In genomic region chr4:170027181-170027829, GRCh38 we compare ENCODE assay signal across 8 cellular contexts. TPM values are rescaled to one million over a fixed set of nuclear protein-coding genes. Genes with fewer than 3 reads are reported as not detected.
A peak's percentile ranks its signal among the peaks of the same experiment; 100 is the strongest.
DNase-seq lines count a peak whose midpoint lies in the region; TF ChIP-seq lines count a peak whose summit lies in the region.

No MANE protein-coding gene starts in this region.

- H3K4me3 ChIP-seq in HAP-1 (peak overlapping the region; percentile 76), MM.1S (ENCODE audit: low read length) (peak overlapping the region; percentile 89), SK-N-SH (ENCODE audit: low read depth in 2 of 2, low read length in 1 of 2) (peak overlapping the region; percentile 87 to 98), neuronal stem cell (ENCODE audit: low read length in 2 of 2) (peak overlapping the region; percentile 78 to 82), stomach smooth muscle (ENCODE audit: low read length in 2 of 2) (peak overlapping the region; percentile 92)

- no peak overlapping the region for H2AK5ac ChIP-seq in neuronal stem cell (ENCODE audit: low read depth, low read length)

- no peak overlapping the region for H2BK120ac ChIP-seq in neuronal stem cell (ENCODE audit: low read depth, low read length)

- no peak overlapping the region for H2BK12ac ChIP-seq in neuronal stem cell (ENCODE audit: low read length)

- H3K14ac ChIP-seq in neuronal stem cell (ENCODE audit: low read length) = no peak overlapping the region

- in situ Hi-C loops in HAP-1 (cut with MboI; ENCODE audit: low sequenced_read_pairs) = loop anchor here (25.0 kb wide), 1 partner anchor 415 kb away; the partner anchor contains the start of genes CLCN3 and NEK1

- H3K27ac ChIP-seq in MM.1S (ENCODE audit: low read length) (peak overlapping the region; percentile 86; the same call in 1 of the 2 replicates), SK-N-SH (ENCODE audit: low read depth in 2 of 2, low read length in 1 of 2) (peak overlapping the region; percentile 89 to 92), neuronal stem cell (replicated peaks; ENCODE audit: low read length) (no peak overlapping the region), stomach smooth muscle (ENCODE audit: low read length) (no peak overlapping the region)

- peak overlapping the region; percentile 32 for H2BK15ac ChIP-seq in neuronal stem cell (ENCODE audit: low read length)

- H3K9me2 ChIP-seq in MM.1S (replicated peaks; ENCODE audit: insufficient read depth, low read length) (no peaks in the 10 kb centered on the region), SK-N-SH (no peaks in the 10 kb centered on the region)

- H2BK5ac ChIP-seq in neuronal stem cell (ENCODE audit: low read length) = no peak overlapping the region

- peak overlapping the region; percentile 93 for H3K4me3 Mint-ChIP-seq in activated naive CD4-positive, alpha-beta T cell treated with anti-CD3 and anti-CD28 coated beads, Interleukin-2, amount 50 U/mL, for 24 hours

- TF ChIP-seq RAD21 in SK-N-SH (IDR thresholded peaks at IDR 0.05; ENCODE audit: low read length) = no peak

- no peak overlapping the region for H4K91ac ChIP-seq in neuronal stem cell (ENCODE audit: low read depth, low read length, poor library complexity)

- no peaks in the 10 kb centered on the region for H3K27me3 ChIP-seq in HAP-1 (ENCODE audit: low read depth)
- H3K27me3 ChIP-seq in MM.1S (replicated peaks; ENCODE audit: insufficient read depth, low read length) = no peaks in the 10 kb centered on the region
- H3K27me3 ChIP-seq in SK-N-SH (ENCODE audit: insufficient read depth) = no peaks in the 10 kb centered on the region
- H3K27me3 ChIP-seq in neuronal stem cell (ENCODE audit: control insufficient read depth in 3 of 3, insufficient read depth in 3 of 3, low read depth in 1 of 3, low read length in 3 of 3) = peaks cover 0 to 20% (median 7%) of the 10 kb centered on the region in 3 experiments
- no peaks in the 10 kb centered on the region for H3K27me3 ChIP-seq in stomach smooth muscle (ENCODE audit: control insufficient read depth in 1 of 2, insufficient read depth in 2 of 2, low read length in 2 of 2)

- H2AFZ ChIP-seq in MM.1S (ENCODE audit: low read length) (peak overlapping the region; percentile 92), SK-N-SH (ENCODE audit: low read depth) (peak overlapping the region; percentile 98), neuronal stem cell (ENCODE audit: low read length) (peak overlapping the region; percentile 100)

- H3F3A ChIP-seq in MM.1S (ENCODE audit: insufficient read depth, low read length) (peaks cover 6% of the 10 kb centered on the region), SK-N-SH (replicated peaks; ENCODE audit: insufficient read depth) (peaks cover 4% of the 10 kb centered on the region)

- H4K8ac ChIP-seq in neuronal stem cell (ENCODE audit: low read depth, low read length) = no peak overlapping the region

- TF ChIP-seq CTCF in MM.1S (IDR thresholded peaks at IDR 0.05; ENCODE audit: low read length) (no peak), SK-N-SH (IDR thresholded peaks at IDR 0.05) (no peak)

- H3K18ac ChIP-seq in neuronal stem cell (ENCODE audit: low read length) = peak overlapping the region; percentile 97

- H3K27me3 Mint-ChIP-seq in activated naive CD4-positive, alpha-beta T cell treated with anti-CD3 and anti-CD28 coated beads, Interleukin-2, amount 50 U/mL, for 24 hours = peaks cover 2% of the 10 kb centered on the region

- 2% methylated on average over 36 of the region's 37 CpGs for WGBS in SK-N-SH (ENCODE audit: low lambda C conversion rate)
- WGBS in neuronal stem cell (ENCODE audit: extremely low coverage in 2 of 2, insufficient read length in 2 of 2, insufficient replicate concordance in 1 of 2), 2 donors = no CpG with 5 or more reads among the region's 37 CpGs

- no peaks in the 10 kb centered on the region for H3K9me3 Mint-ChIP-seq in activated naive CD4-positive, alpha-beta T cell treated with anti-CD3 and anti-CD28 coated beads, Interleukin-2, amount 50 U/mL, for 24 hours

- H3K9me3 ChIP-seq in HAP-1 (no peaks in the 10 kb centered on the region), MM.1S (replicated peaks; ENCODE audit: insufficient read depth, low read length) (no peaks in the 10 kb centered on the region), SK-N-SH (no peaks in the 10 kb centered on the region), neuronal stem cell (replicated peaks in 1 of 2; ENCODE audit: control insufficient read depth in 2 of 2, insufficient read depth in 1 of 2, low read depth in 1 of 2, low read length in 2 of 2) (no peaks in the 10 kb centered on the region), stomach smooth muscle (ENCODE audit: control insufficient read depth in 2 of 2, low read length in 2 of 2) (no peaks in the 10 kb centered on the region)

- H3K79me2 ChIP-seq in MM.1S (ENCODE audit: low read length) (no peaks in the 10 kb centered on the region), SK-N-SH (ENCODE audit: insufficient read depth) (peaks cover 43% of the 10 kb centered on the region)

- CTCF ChIA-PET in SK-N-SH (lab: Yijun Ruan, JAX) = interaction anchor here (0.7 to 3.3 kb wide), 6 partner anchors 20 to 414 kb away, joined by 3 to 14 read pairs (median 5); partner anchors contain the start of genes CLCN3 and NEK1

- peaks cover 10% of the 10 kb centered on the region for H3K4me1 Mint-ChIP-seq in activated naive CD4-positive, alpha-beta T cell treated with anti-CD3 and anti-CD28 coated beads, Interleukin-2, amount 50 U/mL, for 24 hours

- peaks cover 11% of the 10 kb centered on the region for H3K4me1 ChIP-seq in HAP-1
- peaks cover 3% of the 10 kb centered on the region; the same call in 1 of the 2 replicates for H3K4me1 ChIP-seq in MM.1S (ENCODE audit: low read length)
- H3K4me1 ChIP-seq in SK-N-SH (ENCODE audit: control insufficient read depth in 1 of 2, insufficient read depth in 2 of 2, low read depth in 1 of 2, low read length in 1 of 2) = peaks cover 0 to 3% of the 10 kb centered on the region in 2 experiments; a peak in 1 of 4 replicates
- H3K4me1 ChIP-seq in neuronal stem cell (ENCODE audit: control insufficient read depth in 2 of 2, insufficient read depth in 1 of 2, low read depth in 1 of 2, low read length in 2 of 2) = peaks cover 2 to 6% of the 10 kb centered on the region in 2 donors
- H3K4me1 ChIP-seq in stomach smooth muscle (ENCODE audit: control insufficient read depth, insufficient read depth, low read length) = peaks cover 3% of the 10 kb centered on the region

- no peaks in the 10 kb centered on the region for H4K20me1 ChIP-seq in MM.1S (ENCODE audit: insufficient read depth, low read length)
- H4K20me1 ChIP-seq in SK-N-SH (ENCODE audit: insufficient read depth) = no peaks in the 10 kb centered on the region

- no peaks in the 10 kb centered on the region for H3K36me3 Mint-ChIP-seq in activated naive CD4-positive, alpha-beta T cell treated with anti-CD3 and anti-CD28 coated beads, Interleukin-2, amount 50 U/mL, for 24 hours

- no peaks in the 10 kb centered on the region for H3K79me1 ChIP-seq in neuronal stem cell (ENCODE audit: low read depth, low read length)

- H3K9ac ChIP-seq in MM.1S (ENCODE audit: low read length) (peak overlapping the region; percentile 90; the same call in 1 of the 2 replicates), SK-N-SH (peak overlapping the region; percentile 96; the same call in 1 of the 2 replicates), neuronal stem cell (ENCODE audit: low read depth, low read length, poor library complexity) (no peak overlapping the region), stomach smooth muscle (ENCODE audit: low read length in 2 of 2) (peak overlapping the region in 1 of 2 donors; percentile 88)

- peak overlapping the region; percentile 92 for H3K27ac Mint-ChIP-seq in activated naive CD4-positive, alpha-beta T cell treated with anti-CD3 and anti-CD28 coated beads, Interleukin-2, amount 50 U/mL, for 24 hours

- H3K4me2 ChIP-seq in MM.1S (ENCODE audit: low read depth, low read length) (peak overlapping the region; percentile 89), SK-N-SH (peak overlapping the region; percentile 99), neuronal stem cell (ENCODE audit: insufficient read depth, low read length, poor library complexity, severe bottlenecking) (peak overlapping the region; percentile 99)

- POLR2A ChIA-PET in SK-N-SH (lab: Yijun Ruan, JAX) = interaction anchor here (1.4 kb wide), 1 partner anchor 270 kb away, joined by 4 read pairs; the partner anchor contains the start of gene HPF1

- TF ChIP-seq EP300 in SK-N-SH (IDR thresholded peaks at IDR 0.05; ENCODE audit: borderline replicate concordance in 1 of 2, low read depth in 1 of 2, low read length in 1 of 2) = no peak

- H3K23ac ChIP-seq in neuronal stem cell (ENCODE audit: low read depth, low read length, poor library complexity) = no peak overlapping the region

- no peak overlapping the region for H3K4ac ChIP-seq in neuronal stem cell (ENCODE audit: low read length)

- DNase-seq in ELR (ENCODE audit: low read depth) = peak; percentile 93
- DNase-seq in HAP-1 (ENCODE audit: low spot score in 2 of 2) = peak; percentile 86 to 97
- peak; percentile 91 for DNase-seq in MM.1S
- DNase-seq in SK-N-SH = peak; percentile 95
- DNase-seq in globus pallidus (ENCODE audit: low spot score) = peak; percentile 94
- DNase-seq in neuronal stem cell (ENCODE audit: low spot score) = peak; percentile 96

- H3K36me3 ChIP-seq in HAP-1 (replicated peaks) (no peaks in the 10 kb centered on the region), MM.1S (replicated peaks; ENCODE audit: insufficient read depth, low read length) (no peaks in the 10 kb centered on the region), SK-N-SH (replicated peaks in 1 of 2; ENCODE audit: control insufficient read depth in 1 of 2, insufficient read depth in 2 of 2, low read length in 1 of 2) (peaks cover 0 to 6% of the 10 kb centered on the region in 2 experiments), neuronal stem cell (replicated peaks in 1 of 2; ENCODE audit: control insufficient read depth in 2 of 2, insufficient read depth in 2 of 2, low read length in 2 of 2) (no peaks in the 10 kb centered on the region), stomach smooth muscle (ENCODE audit: control insufficient read depth in 2 of 2, insufficient read depth in 2 of 2, low read length in 2 of 2) (no peaks in the 10 kb centered on the region)

TF ChIP-seq in SK-N-SH, 30 proteins besides CTCF, POLR2A, EP300 and RAD21 (continues in another document):
- TF ChIP-seq TEAD4 (IDR thresholded peaks at IDR 0.05; ENCODE audit: borderline replicate concordance, insufficient read depth) (no peak), JUND (IDR thresholded peaks at IDR 0.05) (peak; percentile 54; the same call in 1 of the 2 replicates), FOXJ3 (CRISPR knock-in tag; IDR thresholded peaks at IDR 0.05) (peak; percentile 91), RCOR1 (IDR thresholded peaks at IDR 0.05; ENCODE audit: low read length) (0 out of 2 replicates have a peak, but pooled peaks have one; percentile 6), ELF1 (IDR thresholded peaks at IDR 0.05) (peak; percentile 32; the same call in 1 of the 2 replicates), YY1 (IDR thresholded peaks at IDR 0.05; ENCODE audit: low read depth) (peak; percentile 62; the same call in 1 of the 2 replicates), CHD2 (IDR thresholded peaks at IDR 0.05; ENCODE audit: low read length, partially characterized antibody) (peak; percentile 66)

RNA-seq across cellular contexts. Expression of gene MFAP3L, which starts 1.1 kb away (rescaled TPM):
- polyA plus RNA-seq in SK-N-SH (2012; rRNA removed) = 5.4 and 8.5 TPM in 2 replicates
- polyA plus RNA-seq in SK-N-SH (2012; cell fraction: cytosol; rRNA removed) = 4.8 and 5.7 TPM in 2 replicates
- 8.9 and 9.4 TPM in 2 replicates for polyA plus RNA-seq in SK-N-SH (2012; cell fraction: nucleus; rRNA removed)
- 4.8 TPM for polyA plus RNA-seq in neuronal stem cell (2013, experiment 1 of 2)
- 5.2 TPM for polyA plus RNA-seq in neuronal stem cell (2013, experiment 2 of 2)

Comparison
In these comparisons a context has a peak if more than half of its experiments do, and no peak if none do; other contexts are left out.
1. H3K27ac ChIP-seq: peak in MM.1S (single experiment) and SK-N-SH (2 of 2); none in neuronal stem cell (single experiment) and stomach smooth muscle (single experiment).
2. Peak in every context shown above with its lines, with median percentiles within 50 percentile points of each other: DNase-seq, H3K4me3 ChIP-seq, H2AFZ ChIP-seq and H3K4me2 ChIP-seq.